Comparison of ENCODE assay signal across 13 cellular contexts in the genomic region with DNA sequence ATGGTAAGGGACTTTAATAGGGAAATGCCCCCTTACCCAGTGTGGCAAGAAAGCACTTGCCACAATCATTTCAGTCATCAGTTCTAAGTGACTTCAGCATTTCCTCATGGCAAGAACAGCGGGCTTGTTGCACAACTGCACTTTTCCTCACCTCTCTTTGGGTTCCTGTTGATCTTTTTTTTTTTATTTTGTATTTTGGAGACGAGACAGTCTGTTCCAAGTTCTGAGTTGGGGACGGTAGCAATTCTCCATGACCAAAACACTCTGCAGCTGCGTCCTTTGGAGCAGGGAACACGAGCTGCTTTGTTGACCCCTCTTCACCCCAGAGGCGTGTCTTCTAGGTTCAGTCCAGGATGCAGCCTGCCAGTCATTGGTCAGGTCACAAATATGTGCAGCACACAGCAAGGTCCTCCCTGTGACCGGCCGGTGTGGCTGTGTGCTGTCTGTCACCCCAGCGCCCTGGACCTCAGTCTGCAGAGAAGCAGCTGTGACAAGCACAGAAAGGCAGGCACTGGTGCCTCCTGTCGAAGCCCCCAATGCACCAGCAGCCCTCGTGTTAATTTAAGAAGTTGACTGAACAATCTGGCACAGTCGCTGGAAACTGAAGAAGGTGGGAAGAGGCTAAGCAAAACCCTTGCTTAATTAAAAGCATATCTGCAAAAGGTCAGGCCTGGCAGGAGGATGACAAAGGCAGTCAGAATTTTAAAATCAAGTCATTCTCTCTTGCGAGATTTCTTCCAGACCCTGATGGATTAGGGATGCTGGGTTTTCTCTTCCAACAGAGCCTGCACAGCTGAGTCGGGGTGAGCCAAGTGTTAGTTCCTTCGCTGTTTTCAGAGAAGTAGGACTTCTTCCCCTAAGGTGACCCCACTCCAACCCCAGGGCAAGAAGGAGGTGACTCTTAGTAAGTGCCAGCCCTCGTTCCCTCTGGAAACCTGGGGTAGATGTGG.
DNase-seq lines count a peak whose midpoint lies in the region; ATAC-seq, FAIRE-seq and TF ChIP-seq lines count a peak whose summit lies in the region.
"Had no signal": no experiment of that assay in that cellular context is flagged by ENCODE, and none has a peak within 500 bp of the region (broad histone marks: within the 10 kb centered on the region; RNA-seq: fewer than 3 reads in every experiment).

No MANE protein-coding gene starts in this region.

- no TSS peak for BruUV-seq in HepG2 (replicated peaks; lab: Mats Ljungman, UMichigan)

- H3K56ac ChIP-seq in H9 (ENCODE audit: insufficient read length, low read depth, low read length) = no peak overlapping the region

- H3K27me3 Mint-ChIP-seq in H9 (ENCODE audit: low read depth) (peaks cover 17% of the 10 kb centered on the region), chondrocyte (ENCODE audit: low read depth) (peaks cover 6% of the 10 kb centered on the region)
- peaks cover 20 to 34% of the 10 kb centered on the region in 2 donors for H3K27me3 Mint-ChIP-seq in stimulated activated naive B cell treated with anti-CD40 and anti-IgM and Interleukin-4, amounts not matched to agents 10 μg/mL and 1 μg/mL and 100 μg/mL, for 72 hours

- H2BK5ac ChIP-seq in H9 (ENCODE audit: insufficient read length, low read length) = no peak overlapping the region

- H3K79me1 ChIP-seq in H9 (ENCODE audit: insufficient read depth, low read depth, low read length, poor library complexity, severe bottlenecking) = no peaks in the 10 kb centered on the region

- H3T11ph ChIP-seq in H9 (ENCODE audit: low read length) = no peak overlapping the region

- H3K36me3 Mint-ChIP-seq in H9 (ENCODE audit: insufficient read depth in 1 of 3, low read depth in 3 of 3) (no peaks in the 10 kb centered on the region; a peak in 1 of 7 replicates), chondrocyte (ENCODE audit: low read depth) (no peaks in the 10 kb centered on the region)
- no peaks in the 10 kb centered on the region for H3K36me3 Mint-ChIP-seq in stimulated activated naive B cell treated with anti-CD40 and anti-IgM and Interleukin-4, amounts not matched to agents 10 μg/mL and 1 μg/mL and 100 μg/mL, for 72 hours

- no peaks in the 10 kb centered on the region for H3K36me3 ChIP-seq in HepG2 (replicated peaks in 1 of 2; ENCODE audit: control insufficient read depth in 1 of 2, insufficient read depth in 2 of 2, low read length in 2 of 2)
- no peaks in the 10 kb centered on the region for H3K36me3 ChIP-seq in skeletal muscle tissue (ENCODE audit: control insufficient read depth in 3 of 3, insufficient read depth in 3 of 3, low read length in 3 of 3)

- H3K27me3 ChIP-seq in H9 (ENCODE audit: insufficient read depth, low read length) (no peaks in the 10 kb centered on the region), HepG2 (ENCODE audit: control insufficient read depth in 1 of 2, insufficient read depth in 2 of 2, low read length in 2 of 2) (peaks cover 1 to 16% of the 10 kb centered on the region in 2 experiments; a peak in 2 of 5 replicates), skeletal muscle tissue (ENCODE audit: control insufficient read depth in 3 of 3, insufficient read depth in 3 of 3, low read length in 3 of 3) (peaks cover 0 to 2% (median 0%) of the 10 kb centered on the region in 3 donors)

- H3K4me1 Mint-ChIP-seq in H9 = 0 out of 4 replicates have a peak, but pooled peaks cover 0 to 3% of the 10 kb centered on the region in 2 experiments
- no peaks in the 10 kb centered on the region for H3K4me1 Mint-ChIP-seq in chondrocyte (ENCODE audit: low read depth)
- no peaks in the 10 kb centered on the region for H3K4me1 Mint-ChIP-seq in stimulated activated naive B cell treated with anti-CD40 and anti-IgM and Interleukin-4, amounts not matched to agents 10 μg/mL and 1 μg/mL and 100 μg/mL, for 72 hours
- H3K4me1 Mint-ChIP-seq: activated CD4-positive, alpha-beta memory T cell treated with anti-CD3 and anti-CD28 coated beads, Interleukin-2, amount 10 ng/mL, durations not matched to agents 7 days and 5 days had no signal

- no peak overlapping the region for H3K4me2 ChIP-seq in H9 (ENCODE audit: insufficient read depth, insufficient read length, low read length)
- peak overlapping the region; percentile 16 for H3K4me2 ChIP-seq in HepG2 (ENCODE audit: low read depth, low read length)

- no peak overlapping the region for H3K27ac ChIP-seq in H9 (ENCODE audit: insufficient read length, low read depth, low read length)
- H3K27ac ChIP-seq in HepG2 (ENCODE audit: extremely low read length, insufficient read depth, low read length) = peak overlapping the region; percentile 2
- H3K27ac ChIP-seq in skeletal muscle tissue (ENCODE audit: low read depth, low read length) = peak overlapping the region; percentile 45

- H2BK15ac ChIP-seq in H9 (ENCODE audit: low read depth, low read length) = no peak overlapping the region

- no peak overlapping the region for H4K5ac ChIP-seq in H9 (ENCODE audit: insufficient read length, low read depth, low read length)

- peak; percentile 53 for FAIRE-seq in HepG2 (lab: Jason Lieb, UNC)
- FAIRE-seq: GM12878 had no signal

- DNase-seq in H9 (no peak), chondrocyte (ENCODE audit: low spot score) (no peak), HepG2 (ENCODE audit: low spot score) (peak; percentile 29), RPMI8226 (no peak), NCI-H82 treated with DMSO at 0.1 percent for 48 hours (lab: John Stamatoyannopoulos, UW; ENCODE audit: unreplicated experiment) (no peak)
- DNase-seq in stimulated activated naive B cell treated with anti-CD40 and anti-IgM and Interleukin-4, amounts not matched to agents 10 μg/mL and 1 μg/mL and 100 μg/mL, for 72 hours = no peak
- DNase-seq: activated CD4-positive, alpha-beta memory T cell treated with anti-CD3 and anti-CD28 coated beads, Interleukin-2, amount 10 ng/mL, durations not matched to agents 7 days and 5 days; mesendoderm; NCI-H2029 had no signal

- H3K9me3 ChIP-seq in H9 (ENCODE audit: control insufficient read depth, low read depth, low read length) (no peaks in the 10 kb centered on the region), HepG2 (ENCODE audit: low read length) (no peaks in the 10 kb centered on the region), skeletal muscle tissue (ENCODE audit: control insufficient read depth in 3 of 3, low read length in 3 of 3) (no peaks in the 10 kb centered on the region)

- H3K4me3 Mint-ChIP-seq in H9 (no peak overlapping the region), chondrocyte (ENCODE audit: unreplicated experiment) (no peak overlapping the region)
- no peak overlapping the region for H3K4me3 Mint-ChIP-seq in stimulated activated naive B cell treated with anti-CD40 and anti-IgM and Interleukin-4, amounts not matched to agents 10 μg/mL and 1 μg/mL and 100 μg/mL, for 72 hours
- H3K4me3 Mint-ChIP-seq: activated CD4-positive, alpha-beta memory T cell treated with anti-CD3 and anti-CD28 coated beads, Interleukin-2, amount 10 ng/mL, durations not matched to agents 7 days and 5 days; stimulated activated naive CD8-positive, alpha-beta T cell treated with anti-CD3 and anti-CD28 coated beads, Interleukin-15, Interleukin-2, amounts not matched to agents 100 ng/mL and 50 ng/mL, for 24 hours had no signal

- CTCF ChIA-PET in HepG2 (lab: Yijun Ruan, JAX; ENCODE audit: low intra/inter-chr PET ratio, low total read pairs) = no interaction called here

- H3K23ac ChIP-seq in H9 (ENCODE audit: insufficient read length, low read depth, low read length) = no peak overlapping the region

- H2BK120ac ChIP-seq in H9 (ENCODE audit: low read depth, low read length, poor library complexity, severe bottlenecking) = no peak overlapping the region

- H3K4me3 ChIP-seq in HepG2 (replicated peaks in 1 of 3; ENCODE audit: insufficient read depth in 1 of 3, low read depth in 2 of 3, low read length in 3 of 3) (no peak overlapping the region), skeletal muscle tissue (ENCODE audit: low read length in 3 of 3) (peak overlapping the region; percentile 22 to 41 (median 30))
- H3K4me3 ChIP-seq: GM12878 had no signal

- H3K27ac Mint-ChIP-seq in H9 (no peak overlapping the region; a peak in 1 of 7 replicates), chondrocyte (ENCODE audit: unreplicated experiment) (no peak overlapping the region)
- no peak overlapping the region for H3K27ac Mint-ChIP-seq in stimulated activated naive B cell treated with anti-CD40 and anti-IgM and Interleukin-4, amounts not matched to agents 10 μg/mL and 1 μg/mL and 100 μg/mL, for 72 hours
- H3K27ac Mint-ChIP-seq: activated CD4-positive, alpha-beta memory T cell treated with anti-CD3 and anti-CD28 coated beads, Interleukin-2, amount 10 ng/mL, durations not matched to agents 7 days and 5 days; stimulated activated naive CD8-positive, alpha-beta T cell treated with anti-CD3 and anti-CD28 coated beads, Interleukin-15, Interleukin-2, amounts not matched to agents 100 ng/mL and 50 ng/mL, for 24 hours had no signal

- intact Hi-C loops in HepG2 (cut with micrococcal nuclease; ENCODE audit: unreplicated experiment) = no loop called here

- no peak overlapping the region for H3K18ac ChIP-seq in H9 (ENCODE audit: insufficient read length, low read depth, low read length)

- ATAC-seq in HepG2 (peak; percentile 100), HG02610 (IDR thresholded peaks at IDR 0.05; ENCODE audit: unreplicated experiment) (no peak)
- ATAC-seq in stimulated activated naive B cell treated with anti-CD40 and anti-IgM and Interleukin-4, amounts not matched to agents 10 μg/mL and 1 μg/mL and 100 μg/mL, for 72 hours (replicated peaks) = no peak
- ATAC-seq: GM12878 had no signal

- H3K79me2 ChIP-seq in H9 (ENCODE audit: insufficient read depth, low read length) (no peaks in the 10 kb centered on the region), HepG2 (ENCODE audit: insufficient read depth, low read length) (no peaks in the 10 kb centered on the region)

- H3K23me2 ChIP-seq in H9 (ENCODE audit: insufficient read length, low read depth, low read length, poor library complexity, severe bottlenecking) = no peaks in the 10 kb centered on the region

- H2BK20ac ChIP-seq in H9 (ENCODE audit: low read depth, low read length, poor library complexity, severe bottlenecking) = no peak overlapping the region

- H3K4me1 ChIP-seq in H9 (ENCODE audit: insufficient read depth, low read length) = no peaks in the 10 kb centered on the region; the same call in 1 of the 2 replicates
- peaks cover 39% of the 10 kb centered on the region for H3K4me1 ChIP-seq in HepG2 (ENCODE audit: insufficient read depth, low read length)
- H3K4me1 ChIP-seq in skeletal muscle tissue (ENCODE audit: control insufficient read depth in 3 of 3, insufficient read depth in 3 of 3, low read length in 3 of 3) = peaks cover 18 to 20% (median 20%) of the 10 kb centered on the region in 3 donors

- no peak overlapping the region for H3K9ac ChIP-seq in H9 (ENCODE audit: extremely low read depth, insufficient read length, low read length)
- H3K9ac ChIP-seq in HepG2 (ENCODE audit: insufficient read depth, low read depth, low read length) = no peak overlapping the region
- peak overlapping the region in 2 of 3 donors; percentile 23 to 58 for H3K9ac ChIP-seq in skeletal muscle tissue (ENCODE audit: low read depth in 1 of 3, low read length in 3 of 3)

- no peak overlapping the region for H2AK5ac ChIP-seq in H9 (ENCODE audit: insufficient read length, low read length)

- H2AFZ ChIP-seq in H9 (ENCODE audit: low read length) = no peak overlapping the region
- no peak overlapping the region for H2AFZ ChIP-seq in HepG2 (ENCODE audit: low read length)

- TF ChIP-seq CTCF in H9 (conservative IDR thresholded peaks at IDR 0.05) (no peak), chondrocyte (IDR thresholded peaks at IDR 0.05) (peak; percentile 8), HepG2 (CRISPR knock-in tag; IDR thresholded peaks at IDR 0.05) (peak; percentile 62)

- POLR2A ChIA-PET in HepG2 (lab: Yijun Ruan, JAX) = no interaction called here

- in situ Hi-C loops in HepG2 (cut with HindIII; ENCODE audit: extremely low pct_ligation_motif_present, low pct_unique_long_range_greater_than_20kb) = no loop called here

- no peak overlapping the region for H4K8ac ChIP-seq in H9 (replicated peaks; ENCODE audit: insufficient read length, low read depth, low read length)

- H4K91ac ChIP-seq in H9 (ENCODE audit: insufficient read length, low read depth, low read length) = no peak overlapping the region

- TF ChIP-seq POLR2A in HepG2 (IDR thresholded peaks at IDR 0.05; ENCODE audit: insufficient read depth in 1 of 2, low read depth in 2 of 2, low read length in 2 of 2) = no peak

- no peak for TF ChIP-seq RAD21 in HepG2 (CRISPR knock-in tag; IDR thresholded peaks at IDR 0.05)

- H4K20me1 ChIP-seq in H9 (ENCODE audit: control insufficient read depth, insufficient read depth, insufficient read length) (no peaks in the 10 kb centered on the region), HepG2 (ENCODE audit: insufficient read depth, low read length) (no peaks in the 10 kb centered on the region)

- no CpG with 5 or more reads among the region's 16 CpGs for WGBS in H9 (ENCODE audit: extremely low coverage, insufficient read length, low lambda C conversion rate)
- 11% methylated on average over 16 of the region's 16 CpGs for WGBS in HepG2 (ENCODE audit: low lambda C conversion rate)

- H3K9me3 Mint-ChIP-seq in H9 = no peaks in the 10 kb centered on the region; a peak in 1 of 5 replicates
- H3K9me3 Mint-ChIP-seq in chondrocyte (ENCODE audit: low read depth) = peaks cover 11% of the 10 kb centered on the region
- peaks cover 0 to 7% of the 10 kb centered on the region in 2 donors for H3K9me3 Mint-ChIP-seq in stimulated activated naive B cell treated with anti-CD40 and anti-IgM and Interleukin-4, amounts not matched to agents 10 μg/mL and 1 μg/mL and 100 μg/mL, for 72 hours
- H3K9me3 Mint-ChIP-seq: activated CD4-positive, alpha-beta memory T cell treated with anti-CD3 and anti-CD28 coated beads, Interleukin-2, amount 10 ng/mL, durations not matched to agents 7 days and 5 days; stimulated activated naive CD8-positive, alpha-beta T cell treated with anti-CD3 and anti-CD28 coated beads, Interleukin-15, Interleukin-2, amounts not matched to agents 100 ng/mL and 50 ng/mL, for 24 hours had no signal

- TF ChIP-seq EP300 in HepG2 (IDR thresholded peaks at IDR 0.05; ENCODE audit: low read depth in 2 of 2, low read length in 2 of 2) (no peak), HepG2 (CRISPR knock-in tag; IDR thresholded peaks at IDR 0.05; ENCODE audit: borderline replicate concordance) (no peak)

- peak overlapping the region; percentile 57; the same call in 1 of the 2 replicates for H3K14ac ChIP-seq in H9 (ENCODE audit: insufficient read depth, low read length)

- no peak overlapping the region for H3K4ac ChIP-seq in H9 (ENCODE audit: low read depth, low read length)

- H2BK12ac ChIP-seq in H9 (ENCODE audit: insufficient read length, low read depth, low read length) = no peak overlapping the region

Comparison
In these comparisons a context has a peak if more than half of its experiments do, and no peak if none do; other contexts are left out.
1. H3K9ac ChIP-seq: peak in skeletal muscle tissue (2 of 3); none in H9 (single experiment) and HepG2 (single experiment).
2. H3K4me3 ChIP-seq: peak in skeletal muscle tissue (3 of 3); none in HepG2 (0 of 3).